ENCODE assay signal across 15 cellular contexts in the genomic region with DNA sequence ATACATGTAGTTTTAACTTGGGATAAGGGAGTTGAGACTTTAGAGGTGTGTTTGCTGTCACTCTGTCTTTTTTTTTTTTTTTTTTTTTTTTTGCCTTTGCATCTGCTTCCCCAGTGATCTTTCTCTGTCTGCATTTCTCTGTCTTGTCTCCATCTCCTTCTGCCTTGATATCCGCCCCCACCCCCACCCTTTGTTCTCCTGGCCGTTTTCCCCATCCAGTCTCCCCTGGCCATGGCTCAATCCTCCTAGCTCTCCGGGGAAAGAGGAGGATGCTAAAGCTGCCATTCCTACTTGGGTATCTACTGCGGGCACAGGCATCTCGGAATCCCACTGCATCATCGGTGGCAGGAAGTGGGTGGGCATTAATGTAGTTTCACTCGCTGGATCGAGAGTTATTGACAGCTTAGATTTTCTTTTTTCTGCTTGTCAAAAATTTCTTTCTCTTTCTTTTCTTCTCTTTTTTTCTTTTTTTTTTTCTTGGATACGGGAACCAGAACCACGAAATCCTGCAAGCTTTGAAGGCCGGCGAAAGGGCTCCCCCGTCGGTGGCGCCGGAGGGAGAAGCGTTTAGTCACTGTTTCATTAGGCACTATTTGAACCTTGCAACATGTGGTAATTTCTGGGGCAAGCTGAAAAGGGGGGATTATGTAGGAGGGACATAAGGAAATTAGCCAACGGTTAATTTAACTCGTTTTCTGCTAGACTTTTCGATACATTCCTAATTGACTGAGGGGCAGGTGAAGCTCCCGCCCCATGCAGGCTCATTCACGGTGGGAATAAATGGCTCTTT. TPM values are rescaled to one million over a fixed set of nuclear protein-coding genes. Genes with fewer than 3 reads are reported as not detected.
DNase-seq lines count a peak whose midpoint lies in the region; ATAC-seq and TF ChIP-seq lines count a peak whose summit lies in the region.
"Had no signal": no experiment of that assay in that cellular context is flagged by ENCODE, and none has a peak within 500 bp of the region (broad histone marks: within the 10 kb centered on the region; RNA-seq: fewer than 3 reads in every experiment).

No MANE protein-coding gene starts in this region.

- H3K27me3 ChIP-seq in CD4-positive, CD25-positive, alpha-beta regulatory T cell (ENCODE audit: control insufficient read depth, insufficient read depth, low read length), result peaks cover 60% of the 10 kb centered on the region
- H3K27me3 ChIP-seq in HUES6 (ENCODE audit: control insufficient read depth, insufficient read depth, low read length), result peaks cover 97% of the 10 kb centered on the region
- H3K27me3 ChIP-seq in naive thymus-derived CD4-positive, alpha-beta T cell (ENCODE audit: control insufficient read depth in 2 of 2, insufficient read depth in 2 of 2, low read length in 2 of 2), result peaks cover 4 to 46% of the 10 kb centered on the region in 2 donors
- H3K27me3 ChIP-seq in vagina, result no peaks in the 10 kb centered on the region

- TF ChIP-seq CTCF in chondrocyte (IDR thresholded peaks at IDR 0.05) (peak; percentile 40), HFFc6 (IDR thresholded peaks at IDR 0.05) (no peak), vagina (IDR thresholded peaks at IDR 0.05) (no peak)

- peaks cover 89% of the 10 kb centered on the region for H3K27me3 Mint-ChIP-seq in CD4-positive, CD25-positive, alpha-beta regulatory T cell
- H3K27me3 Mint-ChIP-seq in chondrocyte (ENCODE audit: low read depth), result peaks cover 30% of the 10 kb centered on the region
- peaks cover 74 to 88% (median 81%) of the 10 kb centered on the region in 5 donors for H3K27me3 Mint-ChIP-seq in naive thymus-derived CD4-positive, alpha-beta T cell
- peaks cover 29% of the 10 kb centered on the region for H3K27me3 Mint-ChIP-seq in HFFc6 (ENCODE audit: insufficient read depth)

- H3K4me3 Mint-ChIP-seq in CD4-positive, CD25-positive, alpha-beta regulatory T cell, result peak overlapping the region in 3 of 4 donors; percentile 56 to 86 (median 68)
- H3K4me3 Mint-ChIP-seq in chondrocyte (ENCODE audit: unreplicated experiment), result peak overlapping the region; percentile 72
- H3K4me3 Mint-ChIP-seq in naive thymus-derived CD4-positive, alpha-beta T cell, result peak overlapping the region; percentile 17 to 86 (median 76)
- H3K4me3 Mint-ChIP-seq in HFFc6, result no peak overlapping the region

- no peak overlapping the region for H3K9ac ChIP-seq in HUES6 (ENCODE audit: low read length)
- H3K9ac ChIP-seq: BLaER1 treated with 17β-estradiol and CSF1 and Interleukin-3, amounts not matched to agents 10 nM and 100 nM had no signal

- DNase-seq in CD4-positive, CD25-positive, alpha-beta regulatory T cell, result no peak
- DNase-seq in chondrocyte (ENCODE audit: low spot score) (no peak), HFFc6 (no peak), vagina (ENCODE audit: extremely low spot score in 2 of 2) (no peak)
- DNase-seq in naive thymus-derived CD4-positive, alpha-beta T cell, result no peak
- DNase-seq: NCI-H748 treated with DMSO at 0.1 percent for 48 hours; stimulated activated CD4-positive, alpha-beta T cell treated with anti-CD3 and anti-CD28 coated beads, Interleukin-2, amount 100 ng/mL, for 24 hours; stimulated activated naive CD4-positive, alpha-beta T cell treated with Interleukin-2 at 50 U/mL for 16 hours had no signal

- peaks cover 6 to 39% (median 13%) of the 10 kb centered on the region in 4 donors for H3K4me1 Mint-ChIP-seq in CD4-positive, CD25-positive, alpha-beta regulatory T cell
- H3K4me1 Mint-ChIP-seq in chondrocyte (ENCODE audit: low read depth) (peaks cover 28% of the 10 kb centered on the region), HFFc6 (ENCODE audit: low read depth) (peaks cover 18% of the 10 kb centered on the region; the same call in 1 of the 2 replicates)
- peaks cover 16 to 48% (median 32%) of the 10 kb centered on the region in 7 donors for H3K4me1 Mint-ChIP-seq in naive thymus-derived CD4-positive, alpha-beta T cell

- peaks cover 0 to 2% (median 0%) of the 10 kb centered on the region in 7 donors for H3K9me3 Mint-ChIP-seq in CD4-positive, CD25-positive, alpha-beta regulatory T cell
- H3K9me3 Mint-ChIP-seq in chondrocyte (ENCODE audit: low read depth) (no peaks in the 10 kb centered on the region), HFFc6 (no peaks in the 10 kb centered on the region)
- peaks cover 0 to 7% (median 0%) of the 10 kb centered on the region in 11 donors for H3K9me3 Mint-ChIP-seq in naive thymus-derived CD4-positive, alpha-beta T cell

- no peaks in the 10 kb centered on the region for H3K36me3 ChIP-seq in CD4-positive, CD25-positive, alpha-beta regulatory T cell (ENCODE audit: control insufficient read depth, insufficient read depth, low read length)
- H3K36me3 ChIP-seq in HUES6 (ENCODE audit: control insufficient read depth, insufficient read depth, low read length) (no peaks in the 10 kb centered on the region), vagina (no peaks in the 10 kb centered on the region)
- no peaks in the 10 kb centered on the region for H3K36me3 ChIP-seq in naive thymus-derived CD4-positive, alpha-beta T cell (ENCODE audit: control insufficient read depth in 2 of 3, insufficient read depth in 3 of 3, low read length in 3 of 3)
- H3K36me3 ChIP-seq: BLaER1 treated with 17β-estradiol and CSF1 and Interleukin-3, amounts not matched to agents 10 nM and 100 nM had no signal

- intact Hi-C loops in naive thymus-derived CD4-positive, alpha-beta T cell (cut with micrococcal nuclease), result loop anchor here (1.0 to 10.0 kb wide), 4 partner anchors 11 to 913 kb away; no protein-coding TSS in a partner anchor
- intact Hi-C loops in vagina (cut with DNase I), result no loop called here

- TF ChIP-seq POLR2A in vagina (IDR thresholded peaks at IDR 0.05), result no peak

- H3K36me3 Mint-ChIP-seq in CD4-positive, CD25-positive, alpha-beta regulatory T cell, result no peaks in the 10 kb centered on the region
- H3K36me3 Mint-ChIP-seq in chondrocyte (ENCODE audit: low read depth), result no peaks in the 10 kb centered on the region
- H3K36me3 Mint-ChIP-seq in naive thymus-derived CD4-positive, alpha-beta T cell, result no peaks in the 10 kb centered on the region
- H3K36me3 Mint-ChIP-seq in HFFc6 (ENCODE audit: low read depth), result peaks cover 2% of the 10 kb centered on the region; the same call in 1 of the 2 replicates

- peak overlapping the region; percentile 41 for H3K4me3 ChIP-seq in CD4-positive, CD25-positive, alpha-beta regulatory T cell (ENCODE audit: low read depth, low read length)
- H3K4me3 ChIP-seq in HUES6 (ENCODE audit: low read depth, low read length), result peak overlapping the region; percentile 57
- H3K4me3 ChIP-seq in naive thymus-derived CD4-positive, alpha-beta T cell (ENCODE audit: low read length), result peak overlapping the region; percentile 7
- H3K4me3 ChIP-seq in vagina, result no peak overlapping the region
- H3K4me3 ChIP-seq: BLaER1 treated with 17β-estradiol and CSF1 and Interleukin-3, amounts not matched to agents 10 nM and 100 nM had no signal

- no peaks in the 10 kb centered on the region for H3K9me3 ChIP-seq in CD4-positive, CD25-positive, alpha-beta regulatory T cell (ENCODE audit: control insufficient read depth in 2 of 2, low read length in 2 of 2)
- H3K9me3 ChIP-seq in HUES6 (ENCODE audit: control insufficient read depth, insufficient read depth, low read depth, low read length) (no peaks in the 10 kb centered on the region), vagina (no peaks in the 10 kb centered on the region)
- H3K9me3 ChIP-seq in naive thymus-derived CD4-positive, alpha-beta T cell (ENCODE audit: control insufficient read depth in 2 of 3, low read length in 3 of 3), result no peaks in the 10 kb centered on the region

- CTCF ChIA-PET in naive thymus-derived CD4-positive, alpha-beta T cell (lab: Charles Lee), result interaction anchor here (0.8 kb wide), 1 partner anchor 10 kb away, joined by 4 read pairs; no protein-coding TSS in a partner anchor

- H3K27ac ChIP-seq in CD4-positive, CD25-positive, alpha-beta regulatory T cell (ENCODE audit: insufficient read depth, low read length, poor library complexity, severe bottlenecking), result no peak overlapping the region
- H3K27ac ChIP-seq in HUES6 (ENCODE audit: low read depth, low read length) (no peak overlapping the region), vagina (no peak overlapping the region)
- no peak overlapping the region for H3K27ac ChIP-seq in naive thymus-derived CD4-positive, alpha-beta T cell (ENCODE audit: low read depth, low read length)
- H3K27ac ChIP-seq: BLaER1 treated with 17β-estradiol and CSF1 and Interleukin-3, amounts not matched to agents 10 nM and 100 nM; VCaP had no signal

- POLR2A ChIA-PET in naive thymus-derived CD4-positive, alpha-beta T cell (lab: Charles Lee), result interaction anchor here (1.2 kb wide), 1 partner anchor 45 kb away, joined by 4 read pairs; no protein-coding TSS in a partner anchor

- no peak for ATAC-seq in CD4-positive, CD25-positive, alpha-beta regulatory T cell (ENCODE audit: low read depth in 2 of 2)
- ATAC-seq in naive thymus-derived CD4-positive, alpha-beta T cell, result no peak
- ATAC-seq in GM19452 (IDR thresholded peaks at IDR 0.05; ENCODE audit: unreplicated experiment) (no peak), HG02759 (IDR thresholded peaks at IDR 0.05; ENCODE audit: unreplicated experiment) (no peak)

- peaks cover 21% of the 10 kb centered on the region for H3K4me1 ChIP-seq in CD4-positive, CD25-positive, alpha-beta regulatory T cell (ENCODE audit: control insufficient read depth, insufficient read depth, low read length, poor library complexity, severe bottlenecking)
- H3K4me1 ChIP-seq in HUES6 (ENCODE audit: control insufficient read depth, insufficient read depth, low read length) (peaks cover 48% of the 10 kb centered on the region), vagina (peaks cover 26% of the 10 kb centered on the region)
- H3K4me1 ChIP-seq in naive thymus-derived CD4-positive, alpha-beta T cell (ENCODE audit: control insufficient read depth in 2 of 2, insufficient read depth in 2 of 2, low read length in 2 of 2), result peaks cover 5 to 16% of the 10 kb centered on the region in 2 donors

- H3K27ac Mint-ChIP-seq in CD4-positive, CD25-positive, alpha-beta regulatory T cell, result no peak overlapping the region
- H3K27ac Mint-ChIP-seq in chondrocyte (ENCODE audit: unreplicated experiment), result no peak overlapping the region
- peak overlapping the region in 1 of 9 donors; percentile 10 for H3K27ac Mint-ChIP-seq in naive thymus-derived CD4-positive, alpha-beta T cell
- no peak overlapping the region for H3K27ac Mint-ChIP-seq in HFFc6

RNA-seq across cellular contexts. Expression of gene GSX2, which starts 8.2 kb away (rescaled TPM):
- not detected for total RNA-seq in CD4-positive, CD25-positive, alpha-beta regulatory T cell
- polyA plus RNA-seq in CD4-positive, CD25-positive, alpha-beta regulatory T cell, result not detected
- total RNA-seq in chondrocyte (not detected in 3 replicates), vagina (not detected)
- total RNA-seq in naive thymus-derived CD4-positive, alpha-beta T cell, result not detected
- not detected for polyA plus RNA-seq in naive thymus-derived CD4-positive, alpha-beta T cell
- total RNA-seq in HFFc6 (2021; fragmentation: NEBNext Ultra II Directional; extraction: Animal tissue kit (Norgen Biotek cat#: 25700)), result not detected
- total RNA-seq: dermis microvascular lymphatic vessel endothelial cell, posterior vena cava had no signal

RNA-seq across cellular contexts. Expression of gene CHIC2, which starts 43.7 kb away (rescaled TPM):
- total RNA-seq in CD4-positive, CD25-positive, alpha-beta regulatory T cell, result 49.9 TPM
- polyA plus RNA-seq in CD4-positive, CD25-positive, alpha-beta regulatory T cell, result 10 to 100 TPM; 74.5 to 87.5 (median 80.4) TPM
- 31.3 to 38.5 TPM (median 36.1 TPM) in 3 replicates for total RNA-seq in chondrocyte
- 10 to 100 TPM; 22.4 to 55.7 (median 40.7) TPM for total RNA-seq in naive thymus-derived CD4-positive, alpha-beta T cell
- 10 to 100 TPM; 59.0 to 64.2 TPM for polyA plus RNA-seq in naive thymus-derived CD4-positive, alpha-beta T cell
- 10 to 100 TPM; 23.5 to 30.2 (median 27.5) TPM for total RNA-seq in HFFc6 (2021; fragmentation: NEBNext Ultra II Directional; extraction: Animal tissue kit (Norgen Biotek cat#: 25700))
- total RNA-seq in vagina, result 40.0 TPM

Comparison
In these comparisons a context has a peak if more than half of its experiments do, and no peak if none do; other contexts are left out.
1. H3K4me3 ChIP-seq: peak in CD4-positive, CD25-positive, alpha-beta regulatory T cell (single experiment), HUES6 (single experiment) and naive thymus-derived CD4-positive, alpha-beta T cell (single experiment); none in vagina (0 of 2).